8 cellular contexts compared by ENCODE assay signal in the genomic region with DNA sequence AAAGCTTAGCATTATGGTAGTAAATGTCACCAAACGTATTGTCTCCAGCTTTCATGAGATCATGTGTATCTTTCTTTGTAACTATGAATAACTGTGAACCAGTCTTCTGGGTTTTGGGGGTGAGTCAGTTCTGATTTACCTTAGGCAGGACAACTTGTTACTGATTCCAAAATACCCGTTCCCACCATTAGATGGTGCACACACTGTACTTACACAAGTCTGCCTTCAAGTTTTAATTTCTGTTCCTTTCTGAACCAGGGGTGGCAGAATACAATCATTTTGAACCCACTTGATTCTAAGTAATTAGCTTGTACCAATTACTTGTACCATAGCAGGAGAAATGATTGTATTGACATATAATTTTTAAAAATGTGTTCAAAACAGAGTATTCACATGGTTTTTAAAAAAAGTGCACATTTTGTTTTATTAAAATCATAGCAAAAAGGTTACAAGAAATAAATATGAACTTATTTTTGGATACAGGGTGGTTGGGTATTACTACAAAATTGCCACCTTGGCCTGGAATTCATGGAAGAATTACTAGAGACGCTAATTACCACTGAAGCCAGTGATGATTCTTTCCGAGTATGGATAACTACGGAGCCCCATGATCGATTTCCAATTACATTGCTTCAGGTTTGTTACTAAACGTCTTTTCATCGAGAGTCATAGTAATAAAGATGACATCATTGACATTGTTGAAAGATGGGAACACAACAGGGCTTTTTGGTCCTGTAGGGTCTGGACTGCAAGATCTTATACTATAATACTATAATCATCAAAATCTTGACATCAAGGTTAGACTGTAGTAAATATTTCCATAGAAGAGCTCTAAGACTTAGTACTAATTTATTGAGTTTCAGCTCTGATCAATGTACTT.
A peak's percentile ranks its signal among the peaks of the same experiment; 100 is the strongest.
DNase-seq lines count a peak whose midpoint lies in the region; ATAC-seq, FAIRE-seq and TF ChIP-seq lines count a peak whose summit lies in the region.

No MANE protein-coding gene starts in this region.

- H3K4me1 ChIP-seq in NT2/D1 (ENCODE audit: insufficient read depth, insufficient read length) (no peaks in the 10 kb centered on the region), kidney (ENCODE audit: control insufficient read depth in 1 of 2, insufficient read depth in 1 of 2, low read depth in 1 of 2, low read length in 2 of 2) (no peaks in the 10 kb centered on the region), thoracic aorta (ENCODE audit: control insufficient read depth in 1 of 2, low read depth in 2 of 2) (no peaks in the 10 kb centered on the region)

- no peak for ATAC-seq in thoracic aorta (ENCODE audit: insufficient number of reproducible peaks, low FRiP score, low read depth)
- no peak for ATAC-seq in HG02970 (IDR thresholded peaks at IDR 0.05; ENCODE audit: low FRiP score, unreplicated experiment)

- H3K27ac Mint-ChIP-seq in activated CD4-positive, alpha-beta memory T cell treated with anti-CD3 and anti-CD28 coated beads for 36 hours, result no peak overlapping the region
- H3K27ac Mint-ChIP-seq in activated CD4-positive, alpha-beta memory T cell treated with anti-CD3 and anti-CD28 coated beads, Interleukin-2, amount 10 ng/mL, durations not matched to agents 7 days and 5 days, result no peak overlapping the region

- H3K36me3 ChIP-seq in NT2/D1 (ENCODE audit: insufficient read depth, insufficient read length, low read length), result no peaks in the 10 kb centered on the region
- H3K36me3 ChIP-seq in kidney (ENCODE audit: control insufficient read depth in 1 of 2, insufficient read depth in 2 of 2, low read length in 2 of 2), result no peaks in the 10 kb centered on the region
- no peaks in the 10 kb centered on the region for H3K36me3 ChIP-seq in thoracic aorta

- in situ Hi-C loops in T47D (cut with HindIII; ENCODE audit: low pct_unique_long_range_greater_than_20kb, low sequenced_read_pairs), result no loop called here

- no peak overlapping the region for H3K9ac ChIP-seq in NT2/D1 (ENCODE audit: insufficient read length, low read depth)
- H3K9ac ChIP-seq in kidney (ENCODE audit: low read length in 2 of 2), result no peak overlapping the region

- TF ChIP-seq CTCF in kidney (IDR thresholded peaks at IDR 0.05; ENCODE audit: borderline replicate concordance, extremely low read depth, insufficient read depth) (peak; percentile 65), thoracic aorta (IDR thresholded peaks at IDR 0.05) (peak; percentile 34)

- H3K4me3 ChIP-seq in NT2/D1 (ENCODE audit: insufficient read length, low read depth), result no peak overlapping the region
- no peak overlapping the region for H3K4me3 ChIP-seq in kidney (ENCODE audit: low read length in 2 of 2)
- H3K4me3 ChIP-seq in thoracic aorta, result no peak overlapping the region

- H3K9me3 ChIP-seq in NT2/D1 (ENCODE audit: insufficient read depth, low read length), result no peaks in the 10 kb centered on the region
- H3K9me3 ChIP-seq in kidney (ENCODE audit: control insufficient read depth in 1 of 2, low read length in 2 of 2), result no peaks in the 10 kb centered on the region
- no peaks in the 10 kb centered on the region for H3K9me3 ChIP-seq in thoracic aorta

- DNase-seq in activated CD4-positive, alpha-beta memory T cell treated with anti-CD3 and anti-CD28 coated beads for 36 hours, result peak; percentile 13
- DNase-seq in activated CD4-positive, alpha-beta memory T cell treated with anti-CD3 and anti-CD28 coated beads, Interleukin-2, amount 10 ng/mL, durations not matched to agents 7 days and 5 days, result no peak
- peak; percentile 26 for DNase-seq in HTR-8/SVneo (ENCODE audit: insufficient read length, low spot score)
- DNase-seq in NT2/D1 (ENCODE audit: low read depth, low spot score), result peak; percentile 58
- peak; percentile 56 to 84 for DNase-seq in T47D (ENCODE audit: low read depth in 1 of 2, low spot score in 1 of 2)
- no peak for DNase-seq in kidney
- DNase-seq in thoracic aorta (ENCODE audit: low spot score), result no peak

- POLR2A ChIA-PET in activated CD4-positive, alpha-beta memory T cell treated with anti-CD3 and anti-CD28 coated beads for 36 hours (lab: Charles Lee), result no interaction called here
- POLR2A ChIA-PET in activated CD4-positive, alpha-beta memory T cell treated with anti-CD3 and anti-CD28 coated beads, Interleukin-2, amount 10 ng/mL, durations not matched to agents 7 days and 5 days (lab: Charles Lee), result interaction anchor here (1.2 kb wide), 1 partner anchor 141 kb away, joined by 3 read pairs; no protein-coding TSS in a partner anchor

- H3K4me1 Mint-ChIP-seq in activated CD4-positive, alpha-beta memory T cell treated with anti-CD3 and anti-CD28 coated beads for 36 hours (ENCODE audit: low read depth), result peaks cover 2% of the 10 kb centered on the region
- no peaks in the 10 kb centered on the region for H3K4me1 Mint-ChIP-seq in activated CD4-positive, alpha-beta memory T cell treated with anti-CD3 and anti-CD28 coated beads, Interleukin-2, amount 10 ng/mL, durations not matched to agents 7 days and 5 days

- H3K4me3 Mint-ChIP-seq in activated CD4-positive, alpha-beta memory T cell treated with anti-CD3 and anti-CD28 coated beads for 36 hours, result no peak overlapping the region
- H3K4me3 Mint-ChIP-seq in activated CD4-positive, alpha-beta memory T cell treated with anti-CD3 and anti-CD28 coated beads, Interleukin-2, amount 10 ng/mL, durations not matched to agents 7 days and 5 days, result no peak overlapping the region

- no peaks in the 10 kb centered on the region for H3K36me3 Mint-ChIP-seq in activated CD4-positive, alpha-beta memory T cell treated with anti-CD3 and anti-CD28 coated beads for 36 hours
- no peaks in the 10 kb centered on the region for H3K36me3 Mint-ChIP-seq in activated CD4-positive, alpha-beta memory T cell treated with anti-CD3 and anti-CD28 coated beads, Interleukin-2, amount 10 ng/mL, durations not matched to agents 7 days and 5 days (ENCODE audit: low read depth)

- FAIRE-seq in HTR-8/SVneo (lab: Jason Lieb, UNC) (no peak), kidney (lab: Jason Lieb, UNC) (peak; percentile 85)

- H3K27ac ChIP-seq in kidney (ENCODE audit: low read depth in 2 of 2, low read length in 2 of 2) (no peak overlapping the region), thoracic aorta (no peak overlapping the region)

- H3K9me3 Mint-ChIP-seq in activated CD4-positive, alpha-beta memory T cell treated with anti-CD3 and anti-CD28 coated beads for 36 hours, result no peaks in the 10 kb centered on the region
- no peaks in the 10 kb centered on the region for H3K9me3 Mint-ChIP-seq in activated CD4-positive, alpha-beta memory T cell treated with anti-CD3 and anti-CD28 coated beads, Interleukin-2, amount 10 ng/mL, durations not matched to agents 7 days and 5 days

- peaks cover 13% of the 10 kb centered on the region for H3K27me3 Mint-ChIP-seq in activated CD4-positive, alpha-beta memory T cell treated with anti-CD3 and anti-CD28 coated beads for 36 hours
- H3K27me3 Mint-ChIP-seq in activated CD4-positive, alpha-beta memory T cell treated with anti-CD3 and anti-CD28 coated beads, Interleukin-2, amount 10 ng/mL, durations not matched to agents 7 days and 5 days, result peaks cover 47% of the 10 kb centered on the region

- CTCF ChIA-PET in activated CD4-positive, alpha-beta memory T cell treated with anti-CD3 and anti-CD28 coated beads for 36 hours (lab: Charles Lee), result interaction anchor here (0.6 to 4.4 kb wide), 13 partner anchors 14 to 339 kb away, joined by 3 to 31 read pairs (median 5); no protein-coding TSS in a partner anchor
- CTCF ChIA-PET in activated CD4-positive, alpha-beta memory T cell treated with anti-CD3 and anti-CD28 coated beads, Interleukin-2, amount 10 ng/mL, durations not matched to agents 7 days and 5 days (lab: Charles Lee), result interaction anchor here (0.7 to 3.0 kb wide), 6 partner anchors 9 to 337 kb away, joined by 3 to 16 read pairs (median 4); no protein-coding TSS in a partner anchor

- no peaks in the 10 kb centered on the region for H3K27me3 ChIP-seq in NT2/D1 (ENCODE audit: insufficient read depth, insufficient read length)
- no peaks in the 10 kb centered on the region for H3K27me3 ChIP-seq in thoracic aorta (replicated peaks; ENCODE audit: insufficient read depth)

- intact Hi-C loops in activated CD4-positive, alpha-beta memory T cell treated with anti-CD3 and anti-CD28 coated beads for 36 hours (cut with micrococcal nuclease), result loop anchor here (1.0 to 2.0 kb wide), 4 partner anchors 97 to 330 kb away; no protein-coding TSS in a partner anchor
- intact Hi-C loops in kidney (cut with DNase I), result loop anchor here (10.0 kb wide), 1 partner anchor 341 kb away; a partner anchor contains a TSS

Comparison
In these comparisons a context has a peak if more than half of its experiments do, and no peak if none do; other contexts are left out.
1. DNase-seq: peak in activated CD4-positive, alpha-beta memory T cell treated with anti-CD3 and anti-CD28 coated beads for 36 hours (single experiment), HTR-8/SVneo (single experiment), NT2/D1 (single experiment) and T47D (2 of 2); none in activated CD4-positive, alpha-beta memory T cell treated with anti-CD3 and anti-CD28 coated beads, Interleukin-2, amount 10 ng/mL, durations not matched to agents 7 days and 5 days (single experiment), kidney (single experiment) and thoracic aorta (single experiment).